ENCODE assay signal across 9 cellular contexts in the genomic region with DNA sequence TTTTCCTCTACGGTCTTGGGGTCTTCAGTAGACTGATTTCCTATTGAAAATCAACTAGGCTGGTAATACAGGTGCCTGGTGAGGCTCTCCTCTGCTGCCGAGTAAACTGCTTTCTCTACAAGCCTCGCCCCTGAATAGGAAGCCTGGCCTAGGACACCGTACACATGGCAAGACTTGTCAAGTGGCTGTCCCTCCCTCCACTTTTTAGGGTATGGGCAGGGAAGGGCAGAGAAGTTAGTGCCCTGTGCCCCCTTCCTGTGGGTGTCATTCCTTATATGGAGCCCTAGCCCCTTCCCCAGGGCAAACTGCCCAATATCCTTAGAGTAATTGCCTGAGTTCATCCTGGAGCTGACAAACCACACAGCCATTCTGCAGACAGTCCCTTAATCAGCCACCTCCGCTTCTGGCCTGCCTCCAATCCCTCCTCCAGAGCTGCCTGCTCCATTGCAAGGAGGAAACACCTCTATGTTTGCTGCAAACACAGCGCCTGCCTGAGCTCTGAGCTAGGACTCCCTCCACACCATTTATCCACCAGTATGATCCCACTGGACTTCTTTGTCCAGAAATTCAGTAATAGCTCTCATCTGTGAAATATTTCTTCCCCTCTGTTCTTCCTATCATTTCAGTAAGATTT.
DNase-seq lines count a peak whose midpoint lies in the region; ATAC-seq and TF ChIP-seq lines count a peak whose summit lies in the region.
"Had no signal": no experiment of that assay in that cellular context is flagged by ENCODE, and none has a peak within 500 bp of the region (broad histone marks: within the 10 kb centered on the region; RNA-seq: fewer than 3 reads in every experiment).

No MANE protein-coding gene starts in this region.

- no peaks in the 10 kb centered on the region for H3K27me3 ChIP-seq in BE2C
- H3K27me3 ChIP-seq in esophagus muscularis mucosa = no peaks in the 10 kb centered on the region

- no peaks in the 10 kb centered on the region for H3K9me3 ChIP-seq in BE2C
- H3K9me3 ChIP-seq in esophagus muscularis mucosa = no peaks in the 10 kb centered on the region

- peak; percentile 50 for DNase-seq in BE2C
- peak; percentile 71 for DNase-seq in NCI-H2196 treated with DMSO at 0.1 percent for 48 hours (lab: John Stamatoyannopoulos, UW; ENCODE audit: unreplicated experiment)
- no peak for DNase-seq in esophagus muscularis mucosa (ENCODE audit: extremely low spot score)
- no peak for DNase-seq in NCI-H82 (lab: John Stamatoyannopoulos, UW)
- no peak for DNase-seq in iPS-NIHi7 (ENCODE audit: extremely low spot score)
- DNase-seq in NCI-H526 (lab: John Stamatoyannopoulos, UW) = no peak
- DNase-seq: NCI-H2107 had no signal

- H3K27me3 Mint-ChIP-seq in nephron (ENCODE audit: low read depth) = no peaks in the 10 kb centered on the region

- TF ChIP-seq CTCF in BE2C (IDR thresholded peaks at IDR 0.05; ENCODE audit: low read depth, low read length) = no peak
- TF ChIP-seq CTCF in esophagus muscularis mucosa (IDR thresholded peaks at IDR 0.05) = no peak
- no peak for TF ChIP-seq CTCF in nephron (IDR thresholded peaks at IDR 0.05; ENCODE audit: unreplicated experiment in 3 of 3)

- peaks cover 31% of the 10 kb centered on the region for H3K4me1 Mint-ChIP-seq in nephron

- intact Hi-C loops in esophagus muscularis mucosa (cut with DNase I) = no loop called here

- peak overlapping the region in 1 of 4 donors; percentile 12 for H3K27ac ChIP-seq in esophagus muscularis mucosa (replicated peaks in 1 of 4)

- H3K27ac Mint-ChIP-seq in nephron = peak overlapping the region; percentile 78 to 85 (median 80)

- H3K4me3 Mint-ChIP-seq in nephron = peak overlapping the region in 2 of 3 experiments; percentile 6 to 32

- TF ChIP-seq EP300 in esophagus muscularis mucosa (IDR thresholded peaks at IDR 0.05) = no peak

- no peaks in the 10 kb centered on the region for H3K9me3 Mint-ChIP-seq in nephron

- H3K4me3 ChIP-seq in BE2C (ENCODE audit: low read depth, low read length) = no peak overlapping the region
- peak overlapping the region in 3 of 4 donors; percentile 9 to 30 (median 22) for H3K4me3 ChIP-seq in esophagus muscularis mucosa

- 38% methylated on average over 6 of the region's 6 CpGs for WGBS in esophagus muscularis mucosa

- H3K4me1 ChIP-seq in BE2C = no peaks in the 10 kb centered on the region
- H3K4me1 ChIP-seq in esophagus muscularis mucosa = peaks cover 20 to 27% (median 21%) of the 10 kb centered on the region in 4 donors

- peaks cover 27% of the 10 kb centered on the region for H3K36me3 Mint-ChIP-seq in nephron (ENCODE audit: low read depth)

- peaks cover 22% of the 10 kb centered on the region for H3K36me3 ChIP-seq in BE2C
- no peaks in the 10 kb centered on the region for H3K36me3 ChIP-seq in esophagus muscularis mucosa

- TF ChIP-seq POLR2A in esophagus muscularis mucosa (IDR thresholded peaks at IDR 0.05; ENCODE audit: low read depth) = no peak

- no peak for ATAC-seq in GM19023 (IDR thresholded peaks at IDR 0.05; ENCODE audit: unreplicated experiment)

Comparison
In these comparisons a context has a peak if more than half of its experiments do, and no peak if none do; other contexts are left out.
1. DNase-seq: peak in BE2C (single experiment) and NCI-H2196 treated with DMSO at 0.1 percent for 48 hours (single experiment); none in esophagus muscularis mucosa (single experiment), NCI-H82 (single experiment), iPS-NIHi7 (single experiment) and NCI-H526 (0 of 2).